ENCODE assay signal across 33 cellular contexts in the genomic region with DNA sequence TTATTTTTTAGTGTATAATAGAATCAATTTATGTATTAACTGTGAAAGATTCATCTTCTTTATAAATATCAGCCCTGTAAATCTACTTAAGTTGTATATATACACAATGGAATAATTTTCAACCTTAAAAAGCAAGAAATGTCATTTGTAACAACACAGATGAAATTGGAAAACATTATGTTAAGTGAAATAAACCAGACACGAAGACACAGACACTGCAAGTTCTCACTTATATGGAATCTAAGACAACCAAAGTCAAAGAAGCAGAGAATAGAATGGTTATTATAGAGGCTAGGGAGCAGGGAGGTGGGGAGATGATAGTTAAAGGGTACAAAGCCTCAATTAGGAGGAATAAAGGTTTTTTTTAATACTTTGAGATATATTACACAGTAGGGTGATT.
DNase-seq lines count a peak whose midpoint lies in the region; ATAC-seq, FAIRE-seq and TF ChIP-seq lines count a peak whose summit lies in the region.
"Had no signal": no experiment of that assay in that cellular context is flagged by ENCODE, and none has a peak within 500 bp of the region (broad histone marks: within the 10 kb centered on the region; RNA-seq: fewer than 3 reads in every experiment).

No MANE protein-coding gene starts in this region.

- no peak overlapping the region for H3K27ac Mint-ChIP-seq in activated CD4-positive, alpha-beta T cell treated with anti-CD3 and anti-CD28 coated beads for 36 hours
- H3K27ac Mint-ChIP-seq: B cell; CD14-positive monocyte; CD4-positive, alpha-beta memory T cell; CD4-positive, alpha-beta T cell; CD4-positive, CD25-positive, alpha-beta regulatory T cell; CD8-positive, alpha-beta memory T cell; CD8-positive, alpha-beta T cell had no signal

- H3K36me3 ChIP-seq in muscle layer of colon (ENCODE audit: insufficient read depth, low read length) (no peaks in the 10 kb centered on the region), pancreas (no peaks in the 10 kb centered on the region), rectal smooth muscle tissue (ENCODE audit: control insufficient read depth, insufficient read depth, low read length) (no peaks in the 10 kb centered on the region)
- H3K36me3 ChIP-seq: BE2C; BLaER1; BLaER1 treated with 17β-estradiol and CSF1 and Interleukin-3, amounts not matched to agents 10 nM and 100 nM had no signal

- POLR2A ChIA-PET in activated CD4-positive, alpha-beta T cell treated with anti-CD3 and anti-CD28 coated beads for 36 hours (lab: Charles Lee) = no interaction called here

- DNase-seq in pancreas (no peak), 8988T (no peak)
- DNase-seq in activated CD4-positive, alpha-beta T cell treated with anti-CD3 and anti-CD28 coated beads for 36 hours = no peak
- DNase-seq: ACHN; AML-193; BE2C; C1 segment of cervical spinal cord; Caco-2; Calu3; CD4-positive, alpha-beta memory T cell; CD4-positive, alpha-beta T cell; CD4-positive, CD25-positive, alpha-beta regulatory T cell; CD8-positive, alpha-beta memory T cell; CD8-positive, alpha-beta T cell; COR-L47; DMS 273 treated with DMSO at 0.1 percent for 48 hours; DMS153; DMS53; DMS79; DMS79 treated with DMSO at 0.1 percent for 48 hours; DND-41; EL had no signal

- H3K36me3 Mint-ChIP-seq in activated CD4-positive, alpha-beta T cell treated with anti-CD3 and anti-CD28 coated beads for 36 hours (ENCODE audit: low read depth) = no peaks in the 10 kb centered on the region
- H3K36me3 Mint-ChIP-seq: CD14-positive monocyte; CD4-positive, alpha-beta memory T cell; CD4-positive, CD25-positive, alpha-beta regulatory T cell; CD8-positive, alpha-beta memory T cell; CD8-positive, alpha-beta T cell had no signal

- peak; percentile 37 for FAIRE-seq in pancreas (lab: Jason Lieb, UNC)
- FAIRE-seq: A549, D721Med had no signal

- CTCF ChIA-PET in activated CD4-positive, alpha-beta T cell treated with anti-CD3 and anti-CD28 coated beads for 36 hours (lab: Charles Lee) = no interaction called here

- no peak overlapping the region for H3K4me3 Mint-ChIP-seq in activated CD4-positive, alpha-beta T cell treated with anti-CD3 and anti-CD28 coated beads for 36 hours
- H3K4me3 Mint-ChIP-seq: B cell; CD14-positive monocyte; CD4-positive, alpha-beta memory T cell; CD4-positive, alpha-beta T cell; CD4-positive, CD25-positive, alpha-beta regulatory T cell; CD8-positive, alpha-beta memory T cell; CD8-positive, alpha-beta T cell had no signal

- no peaks in the 10 kb centered on the region for H3K27me3 ChIP-seq in muscle layer of colon (ENCODE audit: control insufficient read depth in 1 of 2, insufficient read depth in 2 of 2, low read length in 2 of 2)
- H3K27me3 ChIP-seq in pancreas = no peaks in the 10 kb centered on the region
- H3K27me3 ChIP-seq in rectal smooth muscle tissue (ENCODE audit: control insufficient read depth, insufficient read depth, low read length) = no peaks in the 10 kb centered on the region
- H3K27me3 ChIP-seq: BE2C; BLaER1; BLaER1 treated with 17β-estradiol and CSF1 and Interleukin-3, amounts not matched to agents 10 nM and 100 nM had no signal

- ATAC-seq in pancreas (no peak), HG03342 (IDR thresholded peaks at IDR 0.05; ENCODE audit: unreplicated experiment) (no peak)
- no peak for ATAC-seq in activated CD4-positive, alpha-beta T cell treated with anti-CD3 and anti-CD28 coated beads for 36 hours
- ATAC-seq: A549; CD8-positive, alpha-beta T cell had no signal

- no peaks in the 10 kb centered on the region for H3K4me1 ChIP-seq in muscle layer of colon (ENCODE audit: insufficient read depth, low read length)
- no peaks in the 10 kb centered on the region for H3K4me1 ChIP-seq in pancreas
- H3K4me1 ChIP-seq in rectal smooth muscle tissue (ENCODE audit: control insufficient read depth, insufficient read depth, low read length) = no peaks in the 10 kb centered on the region
- H3K4me1 ChIP-seq: A549; BE2C; BLaER1; BLaER1 treated with 17β-estradiol and CSF1 and Interleukin-3, amounts not matched to agents 10 nM and 100 nM; Caco-2 had no signal

- H3K9me3 Mint-ChIP-seq in activated CD4-positive, alpha-beta T cell treated with anti-CD3 and anti-CD28 coated beads for 36 hours (ENCODE audit: low read depth) = no peaks in the 10 kb centered on the region

- H3K27ac ChIP-seq in muscle layer of colon (ENCODE audit: low read depth, low read length) = peak overlapping the region; percentile 48
- no peak overlapping the region for H3K27ac ChIP-seq in pancreas
- H3K27ac ChIP-seq in rectal smooth muscle tissue (ENCODE audit: low read depth, low read length) = peak overlapping the region; percentile 7
- H3K27ac ChIP-seq: 22Rv1; A549; BLaER1; BLaER1 treated with 17β-estradiol and CSF1 and Interleukin-3, amounts not matched to agents 10 nM and 100 nM; C4-2B had no signal

- TF ChIP-seq CTCF in pancreas (IDR thresholded peaks at IDR 0.05) = no peak

- H3K4me3 ChIP-seq in muscle layer of colon (ENCODE audit: low read depth in 1 of 2, low read length in 2 of 2) = no peak overlapping the region
- no peak overlapping the region for H3K4me3 ChIP-seq in pancreas
- no peak overlapping the region for H3K4me3 ChIP-seq in rectal smooth muscle tissue (ENCODE audit: low read length)
- H3K4me3 ChIP-seq: A549; BLaER1; BLaER1 treated with 17β-estradiol and CSF1 and Interleukin-3, amounts not matched to agents 10 nM and 100 nM had no signal

- H3K9me3 ChIP-seq in muscle layer of colon (ENCODE audit: low read length) (no peaks in the 10 kb centered on the region), pancreas (no peaks in the 10 kb centered on the region)
- H3K9me3 ChIP-seq: A549; BE2C; BLaER1; BLaER1 treated with 17β-estradiol and CSF1 and Interleukin-3, amounts not matched to agents 10 nM and 100 nM; Caco-2 had no signal

- WGBS in pancreas, 2 donors = 60 to 71% methylated on average over 1 of the region's 1 CpG

- no peaks in the 10 kb centered on the region for H3K27me3 Mint-ChIP-seq in activated CD4-positive, alpha-beta T cell treated with anti-CD3 and anti-CD28 coated beads for 36 hours
- H3K27me3 Mint-ChIP-seq: B cell; CD4-positive, alpha-beta memory T cell; CD4-positive, alpha-beta T cell; CD4-positive, CD25-positive, alpha-beta regulatory T cell; CD8-positive, alpha-beta memory T cell had no signal

- intact Hi-C loops in pancreas (cut with DNase I) = no loop called here
- intact Hi-C loops in activated CD4-positive, alpha-beta T cell treated with anti-CD3 and anti-CD28 coated beads for 36 hours (cut with DNase I, micrococcal nuclease) = no loop called here

- H3K9ac ChIP-seq in muscle layer of colon (ENCODE audit: low read length) (no peak overlapping the region), rectal smooth muscle tissue (ENCODE audit: low read length) (no peak overlapping the region)
- H3K9ac ChIP-seq: BLaER1; BLaER1 treated with 17β-estradiol and CSF1 and Interleukin-3, amounts not matched to agents 10 nM and 100 nM had no signal

- H3K4me1 Mint-ChIP-seq in activated CD4-positive, alpha-beta T cell treated with anti-CD3 and anti-CD28 coated beads for 36 hours = no peaks in the 10 kb centered on the region
- H3K4me1 Mint-ChIP-seq: B cell; CD14-positive monocyte; CD4-positive, alpha-beta memory T cell; CD4-positive, CD25-positive, alpha-beta regulatory T cell; CD8-positive, alpha-beta memory T cell had no signal

Comparison
In these comparisons a context has a peak if more than half of its experiments do, and no peak if none do; other contexts are left out.
1. H3K27ac ChIP-seq: peak in muscle layer of colon (single experiment) and rectal smooth muscle tissue (single experiment); none in pancreas (0 of 4).